ENCODE assay signal across 1 cellular context in the genomic region with DNA sequence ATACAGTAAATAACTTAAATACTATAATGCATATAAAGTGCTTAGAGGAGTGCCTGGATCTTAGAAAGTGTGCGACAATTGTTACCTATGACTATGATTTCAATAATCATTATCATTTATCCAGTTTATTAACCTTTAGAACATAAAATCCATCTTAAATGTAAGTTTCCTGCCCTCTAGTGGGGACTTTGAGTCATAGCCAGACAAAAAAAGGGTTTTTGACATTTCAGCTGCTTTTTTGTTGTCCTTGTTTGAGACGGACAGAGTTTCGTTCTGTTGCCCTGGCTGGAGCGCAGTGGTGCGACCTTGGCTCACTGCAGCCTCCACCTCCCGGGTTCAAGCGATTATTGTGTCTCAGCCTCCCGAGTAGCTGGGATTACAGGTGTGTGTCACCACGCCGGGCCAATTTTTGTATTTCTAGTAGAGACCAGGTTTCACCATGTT.
TF ChIP-seq lines count a peak whose summit lies in the region.

No MANE protein-coding gene starts in this region.

TF ChIP-seq in SK-N-SH, 30 proteins besides CTCF, POLR2A, EP300 and RAD21 (continued from another document):
- TF ChIP-seq, protein P1, sequence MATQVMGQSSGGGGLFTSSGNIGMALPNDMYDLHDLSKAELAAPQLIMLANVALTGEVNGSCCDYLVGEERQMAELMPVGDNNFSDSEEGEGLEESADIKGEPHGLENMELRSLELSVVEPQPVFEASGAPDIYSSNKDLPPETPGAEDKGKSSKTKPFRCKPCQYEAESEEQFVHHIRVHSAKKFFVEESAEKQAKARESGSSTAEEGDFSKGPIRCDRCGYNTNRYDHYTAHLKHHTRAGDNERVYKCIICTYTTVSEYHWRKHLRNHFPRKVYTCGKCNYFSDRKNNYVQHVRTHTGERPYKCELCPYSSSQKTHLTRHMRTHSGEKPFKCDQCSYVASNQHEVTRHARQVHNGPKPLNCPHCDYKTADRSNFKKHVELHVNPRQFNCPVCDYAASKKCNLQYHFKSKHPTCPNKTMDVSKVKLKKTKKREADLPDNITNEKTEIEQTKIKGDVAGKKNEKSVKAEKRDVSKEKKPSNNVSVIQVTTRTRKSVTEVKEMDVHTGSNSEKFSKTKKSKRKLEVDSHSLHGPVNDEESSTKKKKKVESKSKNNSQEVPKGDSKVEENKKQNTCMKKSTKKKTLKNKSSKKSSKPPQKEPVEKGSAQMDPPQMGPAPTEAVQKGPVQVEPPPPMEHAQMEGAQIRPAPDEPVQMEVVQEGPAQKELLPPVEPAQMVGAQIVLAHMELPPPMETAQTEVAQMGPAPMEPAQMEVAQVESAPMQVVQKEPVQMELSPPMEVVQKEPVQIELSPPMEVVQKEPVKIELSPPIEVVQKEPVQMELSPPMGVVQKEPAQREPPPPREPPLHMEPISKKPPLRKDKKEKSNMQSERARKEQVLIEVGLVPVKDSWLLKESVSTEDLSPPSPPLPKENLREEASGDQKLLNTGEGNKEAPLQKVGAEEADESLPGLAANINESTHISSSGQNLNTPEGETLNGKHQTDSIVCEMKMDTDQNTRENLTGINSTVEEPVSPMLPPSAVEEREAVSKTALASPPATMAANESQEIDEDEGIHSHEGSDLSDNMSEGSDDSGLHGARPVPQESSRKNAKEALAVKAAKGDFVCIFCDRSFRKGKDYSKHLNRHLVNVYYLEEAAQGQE (IDR thresholded peaks at IDR 0.05; ENCODE audit: low read depth, low read length), result no peak
TF ChIP-seq in SK-N-SH: peak in this region for 1.
